8 cellular contexts compared by ENCODE assay signal in genomic region chr11:10930224-10930960, GRCh38.
DNase-seq lines count a peak whose midpoint lies in the region; ATAC-seq and TF ChIP-seq lines count a peak whose summit lies in the region.

No MANE protein-coding gene starts in this region.

- H3K9ac ChIP-seq in endocrine pancreas (ENCODE audit: control insufficient read depth, insufficient read depth, low read length) (peak overlapping the region; percentile 90), muscle layer of colon (ENCODE audit: low read length) (peak overlapping the region; percentile 96)

- in situ Hi-C loops in HAP-1 (cut with MboI; ENCODE audit: low sequenced_read_pairs): loop anchor here (5.0 kb wide), 1 partner anchor 92 kb away; no protein-coding TSS in a partner anchor

- peaks cover 23% of the 10 kb centered on the region for H3K4me1 Mint-ChIP-seq in T-helper 17 cell

- H3K27ac Mint-ChIP-seq in T-helper 17 cell: no peak overlapping the region

- H3K4me1 ChIP-seq in HAP-1: peaks cover 50% of the 10 kb centered on the region
- peaks cover 5% of the 10 kb centered on the region for H3K4me1 ChIP-seq in endocrine pancreas (ENCODE audit: control insufficient read depth, insufficient read depth, low read length)
- peaks cover 64% of the 10 kb centered on the region for H3K4me1 ChIP-seq in muscle layer of colon (ENCODE audit: insufficient read depth, low read length)

- H3K4me3 ChIP-seq in AG09309 (ENCODE audit: control insufficient read depth, low read depth, low read length): peak overlapping the region; percentile 69
- peak overlapping the region; percentile 41 for H3K4me3 ChIP-seq in HAP-1
- H3K4me3 ChIP-seq in endocrine pancreas (ENCODE audit: control insufficient read depth, insufficient read depth, low read length): peak overlapping the region; percentile 54
- peak overlapping the region; percentile 65 to 70 for H3K4me3 ChIP-seq in muscle layer of colon (ENCODE audit: low read depth in 1 of 2, low read length in 2 of 2)

- H3K27me3 ChIP-seq in HAP-1 (ENCODE audit: low read depth) (no peaks in the 10 kb centered on the region), endocrine pancreas (ENCODE audit: control insufficient read depth, insufficient read depth, low read length) (no peaks in the 10 kb centered on the region), muscle layer of colon (ENCODE audit: control insufficient read depth in 1 of 2, insufficient read depth in 2 of 2, low read length in 2 of 2) (no peaks in the 10 kb centered on the region)

- peak overlapping the region; percentile 100 for H3K27ac ChIP-seq in muscle layer of colon (ENCODE audit: low read depth, low read length)

- peak; percentile 18 for ATAC-seq in T-helper 17 cell

- DNase-seq in AG09309 (ENCODE audit: low read depth) (no peak), HAP-1 (ENCODE audit: low spot score in 2 of 2) (peak in 1 of 2 experiments; percentile 40), T-helper 17 cell (no peak), germinal center (ENCODE audit: low spot score) (no peak), AG08396 (ENCODE audit: low spot score) (no peak), NCI-H2029 treated with DMSO at 0.1 percent for 48 hours (lab: John Stamatoyannopoulos, UW) (no peak)

- no peak for TF ChIP-seq CTCF in AG09309 (IDR thresholded peaks at IDR 0.05; ENCODE audit: control insufficient read depth, insufficient read depth, low read depth, low read length, missing control alignments)

- H3K9me3 ChIP-seq in HAP-1 (no peaks in the 10 kb centered on the region), T-helper 17 cell (ENCODE audit: control insufficient read depth, low read length, poor library complexity, severe bottlenecking) (no peaks in the 10 kb centered on the region), endocrine pancreas (ENCODE audit: control insufficient read depth, low read length) (no peaks in the 10 kb centered on the region), muscle layer of colon (ENCODE audit: low read length) (no peaks in the 10 kb centered on the region)

- peak overlapping the region; percentile 93 for H3K4me3 Mint-ChIP-seq in T-helper 17 cell

- no peaks in the 10 kb centered on the region for H3K36me3 Mint-ChIP-seq in T-helper 17 cell (ENCODE audit: low read depth)

- H3K36me3 ChIP-seq in HAP-1 (replicated peaks): no peaks in the 10 kb centered on the region
- H3K36me3 ChIP-seq in endocrine pancreas (ENCODE audit: control insufficient read depth, insufficient read depth, low read length): no peaks in the 10 kb centered on the region
- H3K36me3 ChIP-seq in muscle layer of colon (ENCODE audit: insufficient read depth, low read length): no peaks in the 10 kb centered on the region

- peaks cover 46% of the 10 kb centered on the region for H3K27me3 Mint-ChIP-seq in T-helper 17 cell
